Comparison of ENCODE assay signal across 18 cellular contexts in the genomic region with DNA sequence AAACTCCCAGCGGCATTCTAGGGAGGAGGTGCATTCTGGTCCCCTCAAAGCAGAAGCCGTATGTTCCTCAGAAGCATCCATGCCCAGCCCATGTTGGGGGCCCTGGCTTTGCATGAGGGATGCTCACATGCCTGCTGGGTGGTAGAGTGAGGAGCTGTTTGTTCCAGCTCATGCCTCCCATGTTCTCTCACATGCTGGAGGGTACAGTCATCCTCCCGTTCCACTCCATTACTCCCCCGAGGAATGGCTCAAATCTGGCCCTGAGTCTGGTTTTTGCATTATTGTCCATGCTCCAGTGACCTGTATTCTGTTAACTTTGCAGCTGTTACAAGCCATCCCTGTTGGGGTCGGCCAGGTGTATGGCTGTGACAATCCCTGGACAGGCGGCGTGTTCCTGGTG. TPM values are rescaled to one million over a fixed set of nuclear protein-coding genes. Genes with fewer than 3 reads are reported as not detected.
DNase-seq lines count a peak whose midpoint lies in the region; ATAC-seq lines count a peak whose summit lies in the region.
"Had no signal": no experiment of that assay in that cellular context is flagged by ENCODE, and none has a peak within 500 bp of the region (broad histone marks: within the 10 kb centered on the region; RNA-seq: fewer than 3 reads in every experiment).

No MANE protein-coding gene starts in this region.

- peak overlapping the region; percentile 78 for H3K9ac ChIP-seq in adipocyte (ENCODE audit: low read length)

- no peaks in the 10 kb centered on the region for H3K36me3 ChIP-seq in adipocyte (ENCODE audit: control insufficient read depth, insufficient read depth, low read length, severe bottlenecking)

- H3K9me3 Mint-ChIP-seq in activated T-cell treated with anti-CD3 and anti-CD28 coated beads, Interleukin-2, amount 50 U/mL, for 72 hours: no peaks in the 10 kb centered on the region
- H3K9me3 Mint-ChIP-seq: CD4-positive, alpha-beta T cell had no signal

- no peaks in the 10 kb centered on the region for H3K36me3 Mint-ChIP-seq in activated T-cell treated with anti-CD3 and anti-CD28 coated beads, Interleukin-2, amount 50 U/mL, for 72 hours (ENCODE audit: insufficient read depth in 2 of 2)

- no peaks in the 10 kb centered on the region for H3K27me3 ChIP-seq in adipocyte (replicated peaks; ENCODE audit: control insufficient read depth, insufficient read depth, low read length)

- H3K27ac Mint-ChIP-seq in activated T-cell treated with anti-CD3 and anti-CD28 coated beads, Interleukin-2, amount 50 U/mL, for 72 hours: no peak overlapping the region
- H3K27ac Mint-ChIP-seq: B cell; CD4-positive, alpha-beta T cell had no signal

- no peak for ATAC-seq in activated T-cell treated with anti-CD3 and anti-CD28 coated beads, Interleukin-2, amount 50 U/mL, for 72 hours (replicated peaks in 1 of 2)
- ATAC-seq in HG03432 (IDR thresholded peaks at IDR 0.05; ENCODE audit: unreplicated experiment): no peak
- ATAC-seq in HG03442 (IDR thresholded peaks at IDR 0.05; ENCODE audit: unreplicated experiment): no peak
- ATAC-seq: K562, PC-3 had no signal

- no peak overlapping the region for H3K4me3 ChIP-seq in adipocyte (ENCODE audit: low read length)
- H3K4me3 ChIP-seq: K562 had no signal

- no peaks in the 10 kb centered on the region for H3K27me3 Mint-ChIP-seq in activated T-cell treated with anti-CD3 and anti-CD28 coated beads, Interleukin-2, amount 50 U/mL, for 72 hours (ENCODE audit: low read depth)

- no peak for DNase-seq in adipocyte (ENCODE audit: low read depth)
- DNase-seq in iPS-NIHi11 (ENCODE audit: low spot score): peak; percentile 21
- peak; percentile 94 for DNase-seq in renal cortical epithelial cell (ENCODE audit: low read depth)
- DNase-seq in activated T-cell treated with anti-CD3 and anti-CD28 coated beads, Interleukin-2, amount 50 U/mL, for 72 hours: no peak
- DNase-seq in T-helper 2 cell: no peak
- DNase-seq: Calu3; CD4-positive, alpha-beta T cell; DMS53; NCI-H1417 treated with DMSO at 0.1 percent for 48 hours; NCI-H2029; NCI-H2171; NCI-H446 treated with DMSO at 0.1 percent for 48 hours; NCI-H774; PC-3 had no signal

- peaks cover 50% of the 10 kb centered on the region for H3K4me1 ChIP-seq in adipocyte (ENCODE audit: control insufficient read depth, insufficient read depth, low read length)

- H3K4me3 Mint-ChIP-seq in activated T-cell treated with anti-CD3 and anti-CD28 coated beads, Interleukin-2, amount 50 U/mL, for 72 hours: no peak overlapping the region
- H3K4me3 Mint-ChIP-seq: B cell; CD4-positive, alpha-beta T cell had no signal

- no peaks in the 10 kb centered on the region for H3K4me1 Mint-ChIP-seq in activated T-cell treated with anti-CD3 and anti-CD28 coated beads, Interleukin-2, amount 50 U/mL, for 72 hours (ENCODE audit: low read depth)
- H3K4me1 Mint-ChIP-seq: B cell had no signal

- no peaks in the 10 kb centered on the region for H3K9me3 ChIP-seq in adipocyte (ENCODE audit: control insufficient read depth, low read length)

RNA-seq across cellular contexts. Expression of gene SLC14A2, which starts 24.1 kb away (rescaled TPM):
- total RNA-seq in renal cortical epithelial cell: 0.60 TPM in 1 of 2 replicates, not detected in the other
- under 1 TPM; 0.07 to 0.09 TPM for total RNA-seq in activated T-cell treated with anti-CD3 and anti-CD28 coated beads, Interleukin-2, amount 50 U/mL, for 72 hours
- total RNA-seq: Calu3; CD4-positive, alpha-beta T cell; K562; PC-3 had no signal

Comparison
In these comparisons a context has a peak if more than half of its experiments do, and no peak if none do; other contexts are left out.
1. DNase-seq: peak in iPS-NIHi11 (single experiment) and renal cortical epithelial cell (single experiment); none in adipocyte (single experiment), activated T-cell treated with anti-CD3 and anti-CD28 coated beads, Interleukin-2, amount 50 U/mL, for 72 hours (0 of 2) and T-helper 2 cell (0 of 5).